21 cellular contexts compared by ENCODE assay signal in the genomic region with DNA sequence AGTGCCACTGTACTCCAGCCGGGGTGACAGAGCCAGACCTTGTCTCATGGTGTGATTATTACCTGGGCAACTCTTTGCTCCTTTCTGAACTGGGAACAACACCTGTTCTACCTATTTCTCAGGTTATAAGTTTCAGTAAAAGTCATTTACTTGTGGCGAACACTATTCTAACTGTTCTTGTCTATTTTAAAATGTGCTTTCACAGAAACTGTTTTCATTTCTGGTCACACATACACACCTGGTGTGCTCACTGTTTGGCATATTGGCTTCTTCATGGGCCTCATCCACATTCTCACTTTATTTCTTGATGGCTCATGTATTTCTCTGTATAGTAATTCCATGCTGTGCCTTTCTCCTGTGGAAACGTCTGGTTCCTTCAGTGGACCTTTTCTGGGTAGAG. TPM values are rescaled to one million over a fixed set of nuclear protein-coding genes. Genes with fewer than 3 reads are reported as not detected.
DNase-seq lines count a peak whose midpoint lies in the region; ATAC-seq and TF ChIP-seq lines count a peak whose summit lies in the region.
"Had no signal": no experiment of that assay in that cellular context is flagged by ENCODE, and none has a peak within 500 bp of the region (broad histone marks: within the 10 kb centered on the region; RNA-seq: fewer than 3 reads in every experiment).

No MANE protein-coding gene starts in this region.

- DNase-seq in CD4-positive, alpha-beta T cell = no peak
- no peak for DNase-seq in activated CD4-positive, alpha-beta T cell treated with anti-CD3 and anti-CD28 coated beads for 48 hours
- DNase-seq in NCI-H1417 treated with DMSO at 0.1 percent for 48 hours (lab: John Stamatoyannopoulos, UW) = no peak
- DNase-seq: CD8-positive, alpha-beta T cell; cortex of kidney; foreskin melanocyte; left ventricle myocardium superior; NCI-H1048; NCI-H2107; NCI-H526 treated with DMSO at 0.1 percent for 48 hours; stimulated activated CD4-positive, alpha-beta T cell treated with anti-CD3 and anti-CD28 coated beads, Interleukin-1b, Interleukin-23, amount 100 ng/mL, for 48 hours had no signal

- no peaks in the 10 kb centered on the region for H3K36me3 Mint-ChIP-seq in CD4-positive, alpha-beta T cell (ENCODE audit: low read depth)
- H3K36me3 Mint-ChIP-seq: activated naive CD4-positive, alpha-beta T cell treated with anti-CD3 and anti-CD28 coated beads, Interleukin-2, amount 50 U/mL, for 72 hours; brain; CD8-positive, alpha-beta T cell had no signal

- no peaks in the 10 kb centered on the region for H3K4me1 Mint-ChIP-seq in CD4-positive, alpha-beta T cell (ENCODE audit: low read depth)
- H3K4me1 Mint-ChIP-seq: brain had no signal

- TF ChIP-seq POLR2A in GM18505 (IDR thresholded peaks at IDR 0.05; ENCODE audit: borderline replicate concordance, extremely low read depth, insufficient read depth, insufficient read length) = no peak

- no peak overlapping the region for H3K4me3 Mint-ChIP-seq in CD4-positive, alpha-beta T cell
- H3K4me3 Mint-ChIP-seq: brain; CD8-positive, alpha-beta T cell had no signal

- CTCF ChIA-PET in CD4-positive, alpha-beta T cell (lab: Charles Lee) = no interaction called here

- peaks cover 21% of the 10 kb centered on the region for H3K27me3 Mint-ChIP-seq in CD4-positive, alpha-beta T cell

- peak; percentile 53 for ATAC-seq in GM18505 (IDR thresholded peaks at IDR 0.05; ENCODE audit: unreplicated experiment)
- peak; percentile 51 for ATAC-seq in GM21360 (IDR thresholded peaks at IDR 0.05; ENCODE audit: unreplicated experiment)
- ATAC-seq in HG02678 (IDR thresholded peaks at IDR 0.05; ENCODE audit: unreplicated experiment) = peak; percentile 53
- ATAC-seq in HG03159 (IDR thresholded peaks at IDR 0.05; ENCODE audit: unreplicated experiment) = peak; percentile 51
- no peak for ATAC-seq in HG03439 (IDR thresholded peaks at IDR 0.05; ENCODE audit: unreplicated experiment)
- no peak for ATAC-seq in CD4-positive, alpha-beta T cell (ENCODE audit: poor library complexity)
- ATAC-seq: activated naive CD4-positive, alpha-beta T cell treated with anti-CD3 and anti-CD28 coated beads, Interleukin-2, amount 50 U/mL, for 72 hours; CD8-positive, alpha-beta T cell; K562; left ventricle myocardium superior; Panc1; sciatic nerve had no signal

- no peak overlapping the region for H3K27ac ChIP-seq in CD4-positive, alpha-beta T cell (ENCODE audit: low read depth, low read length)

- H3K9me3 ChIP-seq in CD4-positive, alpha-beta T cell (ENCODE audit: control insufficient read depth, low read length) = no peaks in the 10 kb centered on the region

- no peak overlapping the region for H3K27ac Mint-ChIP-seq in CD4-positive, alpha-beta T cell
- H3K27ac Mint-ChIP-seq: activated naive CD4-positive, alpha-beta T cell treated with anti-CD3 and anti-CD28 coated beads, Interleukin-2, amount 50 U/mL, for 72 hours; brain; CD8-positive, alpha-beta T cell had no signal

- intact Hi-C loops in CD4-positive, alpha-beta T cell (cut with DNase I, micrococcal nuclease) = no loop called here

- H3K27me3 ChIP-seq in CD4-positive, alpha-beta T cell (ENCODE audit: control insufficient read depth, insufficient read depth, low read length) = peaks cover 13% of the 10 kb centered on the region

- H3K9me3 Mint-ChIP-seq in CD4-positive, alpha-beta T cell = peaks cover 2% of the 10 kb centered on the region
- H3K9me3 Mint-ChIP-seq: activated naive CD4-positive, alpha-beta T cell treated with anti-CD3 and anti-CD28 coated beads, Interleukin-2, amount 50 U/mL, for 72 hours had no signal

- no peak for TF ChIP-seq CTCF in CD4-positive, alpha-beta T cell (IDR thresholded peaks at IDR 0.05)

- POLR2A ChIA-PET in CD4-positive, alpha-beta T cell (lab: Charles Lee) = no interaction called here

RNA-seq across cellular contexts. Expression of a gene that starts 30.5 kb away (rescaled TPM):
- 10 to 100 TPM; 48.5 to 48.9 TPM for total RNA-seq in CD4-positive, alpha-beta T cell

Comparison
In these comparisons a context has a peak if more than half of its experiments do, and no peak if none do; other contexts are left out.
1. ATAC-seq: peak in GM18505 (single experiment), GM21360 (single experiment), HG02678 (single experiment) and HG03159 (single experiment); none in HG03439 (single experiment) and CD4-positive, alpha-beta T cell (single experiment).